In genomic region chr19:7214329-7215089, GRCh38 we compare ENCODE assay signal across 1 cellular context.
TF ChIP-seq lines count a peak whose summit lies in the region.

No MANE protein-coding gene starts in this region.

TF ChIP-seq in GM23338, 12 proteins besides CTCF, POLR2A, EP300 and RAD21 (continued from another document):
- TF ChIP-seq, protein P1, sequence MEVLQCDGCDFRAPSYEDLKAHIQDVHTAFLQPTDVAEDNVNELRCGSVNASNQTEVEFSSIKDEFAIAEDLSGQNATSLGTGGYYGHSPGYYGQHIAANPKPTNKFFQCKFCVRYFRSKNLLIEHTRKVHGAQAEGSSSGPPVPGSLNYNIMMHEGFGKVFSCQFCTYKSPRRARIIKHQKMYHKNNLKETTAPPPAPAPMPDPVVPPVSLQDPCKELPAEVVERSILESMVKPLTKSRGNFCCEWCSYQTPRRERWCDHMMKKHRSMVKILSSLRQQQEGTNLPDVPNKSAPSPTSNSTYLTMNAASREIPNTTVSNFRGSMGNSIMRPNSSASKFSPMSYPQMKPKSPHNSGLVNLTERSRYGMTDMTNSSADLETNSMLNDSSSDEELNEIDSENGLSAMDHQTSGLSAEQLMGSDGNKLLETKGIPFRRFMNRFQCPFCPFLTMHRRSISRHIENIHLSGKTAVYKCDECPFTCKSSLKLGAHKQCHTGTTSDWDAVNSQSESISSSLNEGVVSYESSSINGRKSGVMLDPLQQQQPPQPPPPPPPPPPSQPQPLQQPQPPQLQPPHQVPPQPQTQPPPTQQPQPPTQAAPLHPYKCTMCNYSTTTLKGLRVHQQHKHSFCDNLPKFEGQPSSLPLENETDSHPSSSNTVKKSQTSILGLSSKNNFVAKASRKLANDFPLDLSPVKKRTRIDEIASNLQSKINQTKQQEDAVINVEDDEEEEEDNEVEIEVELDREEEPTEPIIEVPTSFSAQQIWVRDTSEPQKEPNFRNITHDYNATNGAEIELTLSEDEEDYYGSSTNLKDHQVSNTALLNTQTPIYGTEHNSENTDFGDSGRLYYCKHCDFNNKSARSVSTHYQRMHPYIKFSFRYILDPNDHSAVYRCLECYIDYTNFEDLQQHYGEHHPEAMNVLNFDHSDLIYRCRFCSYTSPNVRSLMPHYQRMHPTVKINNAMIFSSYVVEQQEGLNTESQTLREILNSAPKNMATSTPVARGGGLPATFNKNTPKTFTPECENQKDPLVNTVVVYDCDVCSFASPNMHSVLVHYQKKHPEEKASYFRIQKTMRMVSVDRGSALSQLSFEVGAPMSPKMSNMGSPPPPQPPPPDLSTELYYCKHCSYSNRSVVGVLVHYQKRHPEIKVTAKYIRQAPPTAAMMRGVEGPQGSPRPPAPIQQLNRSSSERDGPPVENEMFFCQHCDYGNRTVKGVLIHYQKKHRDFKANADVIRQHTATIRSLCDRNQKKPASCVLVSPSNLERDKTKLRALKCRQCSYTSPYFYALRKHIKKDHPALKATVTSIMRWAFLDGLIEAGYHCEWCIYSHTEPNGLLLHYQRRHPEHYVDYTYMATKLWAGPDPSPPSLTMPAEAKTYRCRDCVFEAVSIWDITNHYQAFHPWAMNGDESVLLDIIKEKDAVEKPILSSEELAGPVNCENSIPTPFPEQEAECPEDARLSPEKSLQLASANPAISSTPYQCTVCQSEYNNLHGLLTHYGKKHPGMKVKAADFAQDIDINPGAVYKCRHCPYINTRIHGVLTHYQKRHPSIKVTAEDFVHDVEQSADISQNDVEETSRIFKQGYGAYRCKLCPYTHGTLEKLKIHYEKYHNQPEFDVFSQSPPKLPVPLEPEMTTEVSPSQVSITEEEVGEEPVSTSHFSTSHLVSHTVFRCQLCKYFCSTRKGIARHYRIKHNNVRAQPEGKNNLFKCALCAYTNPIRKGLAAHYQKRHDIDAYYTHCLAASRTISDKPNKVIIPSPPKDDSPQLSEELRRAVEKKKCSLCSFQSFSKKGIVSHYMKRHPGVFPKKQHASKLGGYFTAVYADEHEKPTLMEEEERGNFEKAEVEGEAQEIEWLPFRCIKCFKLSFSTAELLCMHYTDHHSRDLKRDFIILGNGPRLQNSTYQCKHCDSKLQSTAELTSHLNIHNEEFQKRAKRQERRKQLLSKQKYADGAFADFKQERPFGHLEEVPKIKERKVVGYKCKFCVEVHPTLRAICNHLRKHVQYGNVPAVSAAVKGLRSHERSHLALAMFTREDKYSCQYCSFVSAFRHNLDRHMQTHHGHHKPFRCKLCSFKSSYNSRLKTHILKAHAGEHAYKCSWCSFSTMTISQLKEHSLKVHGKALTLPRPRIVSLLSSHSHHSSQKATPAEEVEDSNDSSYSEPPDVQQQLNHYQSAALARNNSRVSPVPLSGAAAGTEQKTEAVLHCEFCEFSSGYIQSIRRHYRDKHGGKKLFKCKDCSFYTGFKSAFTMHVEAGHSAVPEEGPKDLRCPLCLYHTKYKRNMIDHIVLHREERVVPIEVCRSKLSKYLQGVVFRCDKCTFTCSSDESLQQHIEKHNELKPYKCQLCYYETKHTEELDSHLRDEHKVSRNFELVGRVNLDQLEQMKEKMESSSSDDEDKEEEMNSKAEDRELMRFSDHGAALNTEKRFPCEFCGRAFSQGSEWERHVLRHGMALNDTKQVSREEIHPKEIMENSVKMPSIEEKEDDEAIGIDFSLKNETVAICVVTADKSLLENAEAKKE (CRISPR knock-in tag; IDR thresholded peaks at IDR 0.05): no peak
- TF ChIP-seq JUNB (IDR thresholded peaks at IDR 0.05; ENCODE audit: unreplicated experiment): no peak
- no peak for TF ChIP-seq EZH2phosphoT487 (IDR thresholded peaks at IDR 0.05; ENCODE audit: unreplicated experiment)
- TF ChIP-seq, protein P2, sequence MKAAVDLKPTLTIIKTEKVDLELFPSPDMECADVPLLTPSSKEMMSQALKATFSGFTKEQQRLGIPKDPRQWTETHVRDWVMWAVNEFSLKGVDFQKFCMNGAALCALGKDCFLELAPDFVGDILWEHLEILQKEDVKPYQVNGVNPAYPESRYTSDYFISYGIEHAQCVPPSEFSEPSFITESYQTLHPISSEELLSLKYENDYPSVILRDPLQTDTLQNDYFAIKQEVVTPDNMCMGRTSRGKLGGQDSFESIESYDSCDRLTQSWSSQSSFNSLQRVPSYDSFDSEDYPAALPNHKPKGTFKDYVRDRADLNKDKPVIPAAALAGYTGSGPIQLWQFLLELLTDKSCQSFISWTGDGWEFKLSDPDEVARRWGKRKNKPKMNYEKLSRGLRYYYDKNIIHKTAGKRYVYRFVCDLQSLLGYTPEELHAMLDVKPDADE (IDR thresholded peaks at IDR 0.05): no peak
- TF ChIP-seq STAT1 (IDR thresholded peaks at IDR 0.05; ENCODE audit: unreplicated experiment): no peak
